Comparison of ENCODE assay signal across 10 cellular contexts in genomic region chr12:45615268-45615667, GRCh38.
DNase-seq lines count a peak whose midpoint lies in the region; ATAC-seq and TF ChIP-seq lines count a peak whose summit lies in the region.
"Had no signal": no experiment of that assay in that cellular context is flagged by ENCODE, and none has a peak within 500 bp of the region (broad histone marks: within the 10 kb centered on the region; RNA-seq: fewer than 3 reads in every experiment).

No MANE protein-coding gene starts in this region.

- no peak overlapping the region for H3K4me3 ChIP-seq in kidney epithelial cell (ENCODE audit: low read depth, low read length)

- no peaks in the 10 kb centered on the region for H3K27me3 Mint-ChIP-seq in stimulated activated memory B cell treated with anti-CD40 and anti-IgM and Interleukin-4, amounts not matched to agents 10 μg/mL and 1 μg/mL and 100 μg/mL, for 72 hours

- no peaks in the 10 kb centered on the region for H3K9me3 Mint-ChIP-seq in stimulated activated memory B cell treated with anti-CD40 and anti-IgM and Interleukin-4, amounts not matched to agents 10 μg/mL and 1 μg/mL and 100 μg/mL, for 72 hours
- H3K9me3 Mint-ChIP-seq: naive B cell had no signal

- H3K36me3 ChIP-seq in kidney epithelial cell (ENCODE audit: control insufficient read depth, insufficient read depth, low read length): no peaks in the 10 kb centered on the region

- DNase-seq in DMS153 (lab: John Stamatoyannopoulos, UW) (peak; percentile 88), NCI-H1105 treated with DMSO at 0.1 percent for 48 hours (lab: John Stamatoyannopoulos, UW) (peak; percentile 80), SW480 (ENCODE audit: low spot score) (peak; percentile 46), kidney epithelial cell (ENCODE audit: low read depth) (peak; percentile 34), head of caudate nucleus (no peak)
- DNase-seq: activated effector memory CD4-positive, alpha-beta T cell treated with anti-CD3 and anti-CD28 coated beads, Interleukin-2, amount 50 U/mL, for 16 hours; naive B cell had no signal

- peaks cover 13% of the 10 kb centered on the region for H3K4me1 Mint-ChIP-seq in stimulated activated memory B cell treated with anti-CD40 and anti-IgM and Interleukin-4, amounts not matched to agents 10 μg/mL and 1 μg/mL and 100 μg/mL, for 72 hours

- ATAC-seq in GM18907 (IDR thresholded peaks at IDR 0.05; ENCODE audit: unreplicated experiment): no peak
- ATAC-seq in GM18873 (IDR thresholded peaks at IDR 0.05; ENCODE audit: low FRiP score, unreplicated experiment): no peak
- no peak for ATAC-seq in stimulated activated memory B cell treated with anti-CD40 and anti-IgM and Interleukin-4, amounts not matched to agents 10 μg/mL and 1 μg/mL and 100 μg/mL, for 72 hours

- no peak overlapping the region for H3K4me3 Mint-ChIP-seq in stimulated activated memory B cell treated with anti-CD40 and anti-IgM and Interleukin-4, amounts not matched to agents 10 μg/mL and 1 μg/mL and 100 μg/mL, for 72 hours
- H3K4me3 Mint-ChIP-seq: naive B cell had no signal

- intact Hi-C loops in head of caudate nucleus (cut with DNase I): loop anchor here (10.0 kb wide), 1 partner anchor 110 kb away; the partner anchor contains the start of gene ARID2

- H3K27ac Mint-ChIP-seq in stimulated activated memory B cell treated with anti-CD40 and anti-IgM and Interleukin-4, amounts not matched to agents 10 μg/mL and 1 μg/mL and 100 μg/mL, for 72 hours: no peak overlapping the region
- H3K27ac Mint-ChIP-seq: naive B cell had no signal

- no peaks in the 10 kb centered on the region for H3K27me3 ChIP-seq in kidney epithelial cell (ENCODE audit: control insufficient read depth, insufficient read depth, low read length)

- TF ChIP-seq CTCF in kidney epithelial cell (IDR thresholded peaks at IDR 0.05; ENCODE audit: insufficient read depth, low read length, poor library complexity, severe bottlenecking): no peak

- H3K36me3 Mint-ChIP-seq in stimulated activated memory B cell treated with anti-CD40 and anti-IgM and Interleukin-4, amounts not matched to agents 10 μg/mL and 1 μg/mL and 100 μg/mL, for 72 hours: no peaks in the 10 kb centered on the region

Comparison
In these comparisons a context has a peak if more than half of its experiments do, and no peak if none do; other contexts are left out.
1. DNase-seq: peak in DMS153 (single experiment), NCI-H1105 treated with DMSO at 0.1 percent for 48 hours (single experiment), SW480 (single experiment) and kidney epithelial cell (single experiment); none in head of caudate nucleus (0 of 42).